In the genomic region with DNA sequence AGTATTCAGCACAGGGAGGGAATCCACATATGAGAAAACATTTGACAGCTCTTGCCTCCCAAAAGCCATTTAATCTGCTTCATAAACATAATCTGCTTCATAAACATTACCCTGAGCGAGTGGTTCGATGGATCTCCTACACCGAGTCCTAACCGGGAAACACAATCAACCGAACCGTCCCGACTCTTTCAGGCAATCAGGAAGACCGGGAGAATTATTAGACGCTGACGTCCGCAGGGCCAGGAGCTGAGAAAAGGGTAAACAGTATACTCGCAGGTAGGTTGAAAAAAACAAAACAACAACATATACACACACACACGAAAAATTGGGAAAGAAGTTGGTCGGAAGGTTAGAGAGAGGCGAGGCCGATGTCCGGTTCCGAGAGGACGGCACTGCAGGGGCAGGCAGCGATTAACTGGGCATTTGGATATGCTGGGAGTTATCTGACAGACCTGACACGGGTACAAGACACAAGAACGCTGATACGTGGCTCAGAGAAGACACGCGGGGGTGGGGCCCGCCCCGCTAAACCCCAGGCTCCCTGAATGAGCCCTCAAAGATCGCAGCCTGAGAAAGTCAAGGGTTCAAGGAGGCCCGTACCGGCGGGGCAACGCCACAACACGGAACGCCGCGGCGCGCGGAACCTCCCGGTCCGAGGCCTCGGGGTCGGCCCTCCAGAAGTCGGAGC, we compare ENCODE assay signal across 8 cellular contexts. TPM values are rescaled to one million over a fixed set of nuclear protein-coding genes. Genes with fewer than 3 reads are reported as not detected.
DNase-seq lines count a peak whose midpoint lies in the region; ATAC-seq and TF ChIP-seq lines count a peak whose summit lies in the region.

No MANE protein-coding gene starts in this region.

- peaks cover 16% of the 10 kb centered on the region; the same call in 1 of the 2 replicates for H3K79me2 ChIP-seq in H9 (ENCODE audit: insufficient read depth, low read length)

- no peak overlapping the region for H2BK20ac ChIP-seq in H9 (ENCODE audit: low read depth, low read length, poor library complexity, severe bottlenecking)

- no peak overlapping the region for H4K5ac ChIP-seq in H9 (ENCODE audit: insufficient read length, low read depth, low read length)

- no peaks in the 10 kb centered on the region for H4K20me1 ChIP-seq in H9 (ENCODE audit: control insufficient read depth, insufficient read depth, insufficient read length)

- H4K8ac ChIP-seq in H9 (replicated peaks; ENCODE audit: insufficient read length, low read depth, low read length), result no peak overlapping the region

- intact Hi-C loops in left cardiac atrium (cut with DNase I), result loop anchor here in 1 of 2 donors (2.0 to 5.0 kb wide), 3 partner anchors 39 to 87 kb away; a partner anchor contains a TSS

- no CpG with 5 or more reads among the region's 44 CpGs for WGBS in H9 (ENCODE audit: extremely low coverage, insufficient read length, low lambda C conversion rate)

- peaks cover 7% of the 10 kb centered on the region for H3K23me2 ChIP-seq in H9 (ENCODE audit: insufficient read length, low read depth, low read length, poor library complexity, severe bottlenecking)

- H3K9me3 ChIP-seq in H9 (ENCODE audit: control insufficient read depth, low read depth, low read length) (no peaks in the 10 kb centered on the region), MG63 (no peaks in the 10 kb centered on the region)

- peak overlapping the region; percentile 1 for H4K91ac ChIP-seq in H9 (ENCODE audit: insufficient read length, low read depth, low read length)

- H3K4me1 Mint-ChIP-seq in H9, result peaks cover 5 to 7% of the 10 kb centered on the region in 2 experiments
- H3K4me1 Mint-ChIP-seq in activated naive CD4-positive, alpha-beta T cell treated with anti-CD3 and anti-CD28 coated beads, Interleukin-2, amount 50 U/mL, for 24 hours, result peaks cover 45% of the 10 kb centered on the region

- peak overlapping the region; percentile 95 to 100 (median 100) for H3K27ac Mint-ChIP-seq in H9
- H3K27ac Mint-ChIP-seq in activated naive CD4-positive, alpha-beta T cell treated with anti-CD3 and anti-CD28 coated beads, Interleukin-2, amount 50 U/mL, for 24 hours, result peak overlapping the region; percentile 100

- peak overlapping the region; percentile 97 for H3K4me3 ChIP-seq in GM12864 (ENCODE audit: low read depth, low read length)
- peak overlapping the region; percentile 83 for H3K4me3 ChIP-seq in MG63
- H3K4me3 ChIP-seq in retinal pigment epithelial cell (ENCODE audit: low read length), result peak overlapping the region; percentile 96

- H3K9me3 Mint-ChIP-seq in H9, result peaks cover 0 to 3% of the 10 kb centered on the region in 2 experiments; a peak in 1 of 5 replicates
- H3K9me3 Mint-ChIP-seq in activated naive CD4-positive, alpha-beta T cell treated with anti-CD3 and anti-CD28 coated beads, Interleukin-2, amount 50 U/mL, for 24 hours, result no peaks in the 10 kb centered on the region

- H2BK15ac ChIP-seq in H9 (ENCODE audit: low read depth, low read length), result no peak overlapping the region

- H3K23ac ChIP-seq in H9 (ENCODE audit: insufficient read length, low read depth, low read length), result no peak overlapping the region

- H3K4me3 Mint-ChIP-seq in H9, result peak overlapping the region; percentile 89 to 93
- peak overlapping the region; percentile 99 for H3K4me3 Mint-ChIP-seq in activated naive CD4-positive, alpha-beta T cell treated with anti-CD3 and anti-CD28 coated beads, Interleukin-2, amount 50 U/mL, for 24 hours

- H3K79me1 ChIP-seq in H9 (ENCODE audit: insufficient read depth, low read depth, low read length, poor library complexity, severe bottlenecking), result peaks cover 6% of the 10 kb centered on the region

- DNase-seq in GM12864 (ENCODE audit: low read depth) (no peak), H9 (no peak), MG63 (peak; percentile 8), left cardiac atrium (no peak), retinal pigment epithelial cell (ENCODE audit: low read depth) (no peak), putamen (ENCODE audit: low spot score) (no peak), activated gamma-delta T cell (lab: John Stamatoyannopoulos, UW) (no peak)

- H3T11ph ChIP-seq in H9 (ENCODE audit: low read length), result no peak overlapping the region

- no peak overlapping the region for H2BK120ac ChIP-seq in H9 (ENCODE audit: low read depth, low read length, poor library complexity, severe bottlenecking)

- H3K4me1 ChIP-seq in H9 (ENCODE audit: insufficient read depth, low read length), result no peaks in the 10 kb centered on the region

- no peak overlapping the region for H2BK5ac ChIP-seq in H9 (ENCODE audit: insufficient read length, low read length)

- peak; percentile 16 to 64 for ATAC-seq in left cardiac atrium

- H3K27me3 ChIP-seq in H9 (ENCODE audit: insufficient read depth, low read length), result no peaks in the 10 kb centered on the region
- H3K27me3 ChIP-seq in MG63, result no peaks in the 10 kb centered on the region

- H3K4ac ChIP-seq in H9 (ENCODE audit: low read depth, low read length), result no peak overlapping the region

- peaks cover 12% of the 10 kb centered on the region for H3K36me3 ChIP-seq in MG63

- no peak overlapping the region for H2AK5ac ChIP-seq in H9 (ENCODE audit: insufficient read length, low read length)

- H3K14ac ChIP-seq in H9 (ENCODE audit: insufficient read depth, low read length), result 0 out of 2 replicates have a peak overlapping the region, but pooled peaks have one; percentile 1

- H2AFZ ChIP-seq in H9 (ENCODE audit: low read length), result no peak overlapping the region

- H2BK12ac ChIP-seq in H9 (ENCODE audit: insufficient read length, low read depth, low read length), result no peak overlapping the region

- TF ChIP-seq CTCF in GM12864 (IDR thresholded peaks at IDR 0.05; ENCODE audit: low read depth, low read length, missing control alignments), result no peak
- no peak for TF ChIP-seq CTCF in H9 (conservative IDR thresholded peaks at IDR 0.05)
- TF ChIP-seq CTCF in retinal pigment epithelial cell (conservative IDR thresholded peaks at IDR 0.05; ENCODE audit: low read depth, low read length), result no peak

- peak overlapping the region; percentile 87 for H3K4me2 ChIP-seq in H9 (ENCODE audit: insufficient read depth, insufficient read length, low read length)

- peak overlapping the region; percentile 96 for H3K9ac ChIP-seq in H9 (ENCODE audit: extremely low read depth, insufficient read length, low read length)

- peaks cover 0 to 5% (median 4%) of the 10 kb centered on the region in 3 experiments; a peak in 3 of 7 replicates for H3K36me3 Mint-ChIP-seq in H9 (ENCODE audit: insufficient read depth in 1 of 3, low read depth in 3 of 3)
- H3K36me3 Mint-ChIP-seq in activated naive CD4-positive, alpha-beta T cell treated with anti-CD3 and anti-CD28 coated beads, Interleukin-2, amount 50 U/mL, for 24 hours, result peaks cover 7% of the 10 kb centered on the region

- no peaks in the 10 kb centered on the region for H3K27me3 Mint-ChIP-seq in H9 (ENCODE audit: low read depth)
- H3K27me3 Mint-ChIP-seq in activated naive CD4-positive, alpha-beta T cell treated with anti-CD3 and anti-CD28 coated beads, Interleukin-2, amount 50 U/mL, for 24 hours, result no peaks in the 10 kb centered on the region

- H3K18ac ChIP-seq in H9 (ENCODE audit: insufficient read length, low read depth, low read length), result no peak overlapping the region

- H3K27ac ChIP-seq in H9 (ENCODE audit: insufficient read length, low read depth, low read length), result no peak overlapping the region

- H3K56ac ChIP-seq in H9 (ENCODE audit: insufficient read length, low read depth, low read length), result no peak overlapping the region

RNA-seq across cellular contexts. Expression of a gene that starts 0.6 kb away (rescaled TPM):
- 79.2 and 83.1 TPM in 2 replicates for total RNA-seq in H9 (2021)
- 15.3 and 20.9 TPM in 2 replicates for total RNA-seq in MG63 (2014; rRNA removed; shearing (Covaris generic); ENCODE audit: low replicate concordance)
- 10 to 100 TPM; 40.1 to 49.3 TPM for total RNA-seq in left cardiac atrium

RNA-seq across cellular contexts. Expression of a gene that starts 37.7 kb away (rescaled TPM):
- 30.1 and 30.3 TPM in 2 replicates for total RNA-seq in H9 (2021)
- 1.2 and 6.5 TPM in 2 replicates for total RNA-seq in MG63 (2014; rRNA removed; shearing (Covaris generic); ENCODE audit: low replicate concordance)
- 10 to 100 TPM; 16.8 to 21.4 TPM for total RNA-seq in left cardiac atrium
